In genomic region chr1:179205284-179205683, GRCh38 we compare ENCODE assay signal across 20 cellular contexts. TPM values are rescaled to one million over a fixed set of nuclear protein-coding genes. Genes with fewer than 3 reads are reported as not detected.
DNase-seq lines count a peak whose midpoint lies in the region; ATAC-seq and TF ChIP-seq lines count a peak whose summit lies in the region.
"Had no signal": no experiment of that assay in that cellular context is flagged by ENCODE, and none has a peak within 500 bp of the region (broad histone marks: within the 10 kb centered on the region; RNA-seq: fewer than 3 reads in every experiment).

No MANE protein-coding gene starts in this region.

- H3K9ac ChIP-seq in OCI-LY3 (ENCODE audit: low read length): no peak overlapping the region
- no peak overlapping the region for H3K9ac ChIP-seq in endodermal cell (ENCODE audit: extremely low read depth, low read length, poor library complexity, severe bottlenecking)
- H3K9ac ChIP-seq: SK-N-SH had no signal

- H3K9me3 ChIP-seq in OCI-LY3 (ENCODE audit: insufficient read depth, low read length): no peaks in the 10 kb centered on the region
- no peaks in the 10 kb centered on the region for H3K9me3 ChIP-seq in endodermal cell (ENCODE audit: control insufficient read depth, low read length)
- H3K9me3 ChIP-seq: body of pancreas, sigmoid colon, SK-N-SH had no signal

- H3K4me1 Mint-ChIP-seq in natural killer cell treated with Interleukin-12 subunit alpha and Interleukin-12 subunit beta and Interleukin-15 and Interleukin-18, amount 100 ng/mL, for 72 hours (ENCODE audit: low read depth in 2 of 2): peaks cover 4 to 8% of the 10 kb centered on the region in 2 donors
- H3K4me1 Mint-ChIP-seq in natural killer cell (peaks cover 20 to 22% of the 10 kb centered on the region in 2 donors), endodermal cell (peaks cover 14% of the 10 kb centered on the region)

- no peaks in the 10 kb centered on the region for H3K36me3 Mint-ChIP-seq in natural killer cell treated with Interleukin-12 subunit alpha and Interleukin-12 subunit beta and Interleukin-15 and Interleukin-18, amount 100 ng/mL, for 72 hours
- H3K36me3 Mint-ChIP-seq in natural killer cell (no peaks in the 10 kb centered on the region), endodermal cell (ENCODE audit: low read depth) (no peaks in the 10 kb centered on the region)

- H3K4me3 ChIP-seq in OCI-LY3 (ENCODE audit: low read length) (no peak overlapping the region), endodermal cell (ENCODE audit: low read length) (no peak overlapping the region)
- H3K4me3 ChIP-seq: body of pancreas, sigmoid colon had no signal

- H3K79me2 ChIP-seq in OCI-LY3 (ENCODE audit: low read length): peaks cover 62% of the 10 kb centered on the region

- H3K27ac ChIP-seq in OCI-LY3 (ENCODE audit: low read length) (no peak overlapping the region), endodermal cell (ENCODE audit: low read depth, low read length) (no peak overlapping the region)
- H3K27ac ChIP-seq: body of pancreas, sigmoid colon had no signal

- H3K4me2 ChIP-seq in OCI-LY3 (ENCODE audit: low read length): 0 out of 2 replicates have a peak overlapping the region, but pooled peaks have one; percentile 15
- H3K4me2 ChIP-seq: SK-N-SH had no signal

- intact Hi-C loops in natural killer cell (cut with micrococcal nuclease): no loop called here

- 96 to 100% methylated on average over 1 to 4 of the region's 4 CpGs for WGBS in endodermal cell (ENCODE audit: insufficient coverage in 1 of 2, insufficient read length in 1 of 2), 2 experiments

- H3K27me3 ChIP-seq in OCI-LY3 (ENCODE audit: low read depth, low read length) (no peaks in the 10 kb centered on the region), endodermal cell (ENCODE audit: control insufficient read depth, insufficient read depth, low read length, poor library complexity, severe bottlenecking) (no peaks in the 10 kb centered on the region)
- H3K27me3 ChIP-seq: body of pancreas, sigmoid colon had no signal

- DNase-seq in natural killer cell treated with Interleukin-12 subunit alpha and Interleukin-12 subunit beta and Interleukin-15 and Interleukin-18, amount 100 ng/mL, for 72 hours (ENCODE audit: low spot score): no peak
- DNase-seq in natural killer cell (no peak), endodermal cell (no peak), NCI-H345 treated with DMSO at 0.1 percent for 48 hours (lab: John Stamatoyannopoulos, UW; ENCODE audit: unreplicated experiment) (no peak), NCI-H1105 treated with DMSO at 0.1 percent for 48 hours (lab: John Stamatoyannopoulos, UW) (no peak)
- no peak for DNase-seq in activated effector memory CD4-positive, alpha-beta T cell treated with Interleukin-2 at 50 U/mL for 16 hours
- DNase-seq: activated CD4-positive, alpha-beta T cell treated with anti-CD3 and anti-CD28 coated beads for 1 hour; activated naive CD8-positive, alpha-beta T cell treated with anti-CD3 and anti-CD28 coated beads, Interleukin-2, amount 10 ng/mL, durations not matched to agents 7 days and 5 days; body of pancreas; DMS79 treated with DMSO at 0.1 percent for 48 hours; mesenchymal stem cell; MM.1S; naive thymus-derived CD8-positive, alpha-beta T cell; NCI-H187; sigmoid colon; SK-N-SH; stimulated activated naive CD4-positive, alpha-beta T cell treated with Interleukin-2 at 50 U/mL for 16 hours; T-helper 9 cell had no signal

- H3K27ac Mint-ChIP-seq in natural killer cell treated with Interleukin-12 subunit alpha and Interleukin-12 subunit beta and Interleukin-15 and Interleukin-18, amount 100 ng/mL, for 72 hours: peak overlapping the region; percentile 40 to 50
- H3K27ac Mint-ChIP-seq in natural killer cell (peak overlapping the region in 1 of 2 donors; percentile 57), endodermal cell (peak overlapping the region; percentile 71)
- H3K27ac Mint-ChIP-seq: activated naive CD8-positive, alpha-beta T cell treated with anti-CD3 and anti-CD28 coated beads, Interleukin-2, amount 10 ng/mL, durations not matched to agents 7 days and 5 days; type B pancreatic cell had no signal

- no peaks in the 10 kb centered on the region for H3K36me3 ChIP-seq in OCI-LY3 (replicated peaks; ENCODE audit: low read depth, low read length)
- no peaks in the 10 kb centered on the region for H3K36me3 ChIP-seq in endodermal cell (ENCODE audit: control insufficient read depth, insufficient read depth, low read length)
- H3K36me3 ChIP-seq: sigmoid colon had no signal

- peaks cover 6% of the 10 kb centered on the region for H3K4me1 ChIP-seq in OCI-LY3 (ENCODE audit: low read length)
- H3K4me1 ChIP-seq in endodermal cell (ENCODE audit: control insufficient read depth, insufficient read depth, low read length): peaks cover 6% of the 10 kb centered on the region

- no peaks in the 10 kb centered on the region for H3K27me3 Mint-ChIP-seq in natural killer cell treated with Interleukin-12 subunit alpha and Interleukin-12 subunit beta and Interleukin-15 and Interleukin-18, amount 100 ng/mL, for 72 hours
- H3K27me3 Mint-ChIP-seq in natural killer cell (ENCODE audit: low read depth in 2 of 2) (no peaks in the 10 kb centered on the region), endodermal cell (ENCODE audit: insufficient read depth) (no peaks in the 10 kb centered on the region)
- H3K27me3 Mint-ChIP-seq: activated naive CD8-positive, alpha-beta T cell treated with anti-CD3 and anti-CD28 coated beads, Interleukin-2, amount 10 ng/mL, durations not matched to agents 7 days and 5 days; naive thymus-derived CD8-positive, alpha-beta T cell; type B pancreatic cell had no signal

- H3K4me3 Mint-ChIP-seq in natural killer cell treated with Interleukin-12 subunit alpha and Interleukin-12 subunit beta and Interleukin-15 and Interleukin-18, amount 100 ng/mL, for 72 hours: peak overlapping the region; percentile 31
- H3K4me3 Mint-ChIP-seq in natural killer cell (no peak overlapping the region), endodermal cell (no peak overlapping the region)
- H3K4me3 Mint-ChIP-seq: activated naive CD8-positive, alpha-beta T cell treated with anti-CD3 and anti-CD28 coated beads, Interleukin-2, amount 10 ng/mL, durations not matched to agents 7 days and 5 days; type B pancreatic cell had no signal

- H2AFZ ChIP-seq in OCI-LY3 (ENCODE audit: low read depth, low read length): no peak overlapping the region

- peak in 1 of 2 donors; percentile 46 for ATAC-seq in natural killer cell treated with Interleukin-12 subunit alpha and Interleukin-12 subunit beta and Interleukin-15 and Interleukin-18, amount 100 ng/mL, for 72 hours
- no peak for ATAC-seq in natural killer cell
- ATAC-seq: body of pancreas; naive thymus-derived CD8-positive, alpha-beta T cell had no signal

- peaks cover 10% of the 10 kb centered on the region; the same call in 1 of the 2 replicates for H4K20me1 ChIP-seq in OCI-LY3 (ENCODE audit: insufficient read depth, low read length)

- TF ChIP-seq CTCF in natural killer cell (IDR thresholded peaks at IDR 0.05) (no peak), OCI-LY3 (IDR thresholded peaks at IDR 0.05; ENCODE audit: low read depth, low read length) (no peak), endodermal cell (conservative IDR thresholded peaks at IDR 0.05) (no peak)

- no peaks in the 10 kb centered on the region for H3K9me3 Mint-ChIP-seq in natural killer cell treated with Interleukin-12 subunit alpha and Interleukin-12 subunit beta and Interleukin-15 and Interleukin-18, amount 100 ng/mL, for 72 hours
- no peaks in the 10 kb centered on the region for H3K9me3 Mint-ChIP-seq in natural killer cell
- H3K9me3 Mint-ChIP-seq in endodermal cell: no peaks in the 10 kb centered on the region
- H3K9me3 Mint-ChIP-seq: naive thymus-derived CD8-positive, alpha-beta T cell; type B pancreatic cell had no signal

RNA-seq across cellular contexts. Expression of gene ABL2, which starts 24.2 kb away (rescaled TPM):
- total RNA-seq in natural killer cell treated with Interleukin-12 subunit alpha and Interleukin-12 subunit beta and Interleukin-15 and Interleukin-18, amount 100 ng/mL, for 72 hours: 10 to 100 TPM; 11.3 to 18.4 TPM
- total RNA-seq in natural killer cell (10 to 100 TPM; 11.1 to 16.3 (median 12.9) TPM), endodermal cell (10 to 100 TPM; 20.2 to 28.0 TPM)
- 11.5 TPM for polyA plus RNA-seq in endodermal cell (2013, experiment 1 of 2)
- 12.6 TPM for polyA plus RNA-seq in endodermal cell (2013, experiment 2 of 2)
